In the genomic region with DNA sequence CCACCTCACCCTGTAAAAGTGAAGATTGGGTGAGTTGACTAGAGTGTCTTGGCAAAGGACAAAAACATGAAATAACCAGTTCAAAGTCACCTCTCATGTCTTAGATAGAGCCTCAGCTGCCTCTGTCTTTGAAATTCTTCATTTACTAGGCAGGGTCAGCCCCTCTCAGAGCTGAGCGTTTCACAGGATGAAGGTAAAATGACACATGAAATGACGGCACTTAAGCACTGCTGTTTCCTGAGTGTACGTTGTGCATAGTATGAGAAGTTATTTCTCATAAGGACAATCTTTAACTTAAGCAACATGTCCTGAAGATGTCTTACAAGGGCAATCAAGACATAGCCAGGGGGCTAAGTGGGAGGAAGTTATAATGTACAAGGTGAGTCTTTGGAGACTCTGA, we compare ENCODE assay signal across 10 cellular contexts. TPM values are rescaled to one million over a fixed set of nuclear protein-coding genes. Genes with fewer than 3 reads are reported as not detected.
"Had no signal": no experiment of that assay in that cellular context is flagged by ENCODE, and none has a peak within 500 bp of the region (broad histone marks: within the 10 kb centered on the region; RNA-seq: fewer than 3 reads in every experiment).

No MANE protein-coding gene starts in this region.

- DNase-seq: IMR-90, KBM-7, KG1 had no signal

- H3K4me3 ChIP-seq: K562 had no signal

- H3K27ac ChIP-seq: HL-60 had no signal

- FAIRE-seq: HepG2, HTR-8/SVneo, K562 had no signal

- ATAC-seq: HepG2, K562 had no signal

RNA-seq across cellular contexts. Expression of gene SLC10A2, which starts 32.3 kb away (rescaled TPM):
- total RNA-seq: HepG2, HT-29, HT1080, IMR-90, K562 had no signal
- polyA plus RNA-seq: HepG2, IgD-negative memory B cell, IMR-90, K562 had no signal
